In genomic region chr9:133135193-133135745, GRCh38 we compare ENCODE assay signal across 1 cellular context.
TF ChIP-seq lines count a peak whose summit lies in the region.

No MANE protein-coding gene starts in this region.

TF ChIP-seq in SK-N-SH treated with all-trans-retinoic acid at 6 μM for 48 hours, 23 proteins besides CTCF, POLR2A, EP300 and RAD21 (continued from another document):
- TF ChIP-seq ZNF565 (CRISPR knock-in tag; conservative IDR thresholded peaks at IDR 0.05; ENCODE audit: low read depth): no peak
